Comparison of ENCODE assay signal across 17 cellular contexts in the genomic region with DNA sequence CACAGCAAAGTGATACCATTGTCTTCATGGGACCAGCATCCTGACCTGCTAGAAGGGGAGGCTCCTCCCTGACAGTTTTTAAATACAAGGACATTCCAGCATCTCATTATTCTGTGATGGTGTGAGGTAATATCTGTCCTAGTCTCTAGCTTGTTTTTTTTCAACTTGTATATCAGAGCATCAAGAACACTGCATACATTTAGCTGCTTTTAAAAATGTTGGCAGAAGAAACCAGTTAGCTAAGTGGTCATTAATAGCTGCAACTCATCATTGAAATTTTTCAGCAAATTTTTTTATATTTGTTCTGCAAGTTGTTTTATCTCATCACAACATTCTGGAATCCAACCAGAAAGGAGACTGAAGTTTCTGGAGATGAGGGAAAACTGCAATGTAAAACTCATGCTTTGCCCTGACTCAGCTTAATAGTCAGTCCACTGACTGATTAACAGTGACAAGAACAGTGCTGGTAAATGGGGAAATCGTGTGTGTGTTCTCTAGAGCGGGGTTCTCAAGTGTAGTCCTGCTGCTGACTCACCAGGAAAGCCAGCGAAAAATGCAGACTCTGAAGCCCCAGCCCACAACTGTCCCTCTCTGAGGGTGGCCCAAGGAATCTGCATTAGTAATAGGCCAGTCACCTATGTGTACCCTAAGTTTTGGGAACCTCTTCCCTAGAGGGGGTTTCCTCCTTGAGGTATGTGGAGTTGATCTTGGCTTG. TPM values are rescaled to one million over a fixed set of nuclear protein-coding genes. Genes with fewer than 3 reads are reported as not detected.
DNase-seq lines count a peak whose midpoint lies in the region; ATAC-seq and TF ChIP-seq lines count a peak whose summit lies in the region.
"Had no signal": no experiment of that assay in that cellular context is flagged by ENCODE, and none has a peak within 500 bp of the region (broad histone marks: within the 10 kb centered on the region; RNA-seq: fewer than 3 reads in every experiment).

No MANE protein-coding gene starts in this region.

- peaks cover 34% of the 10 kb centered on the region for H3K4me1 Mint-ChIP-seq in HFFc6 (ENCODE audit: low read depth)

- no peak overlapping the region for H3K27ac ChIP-seq in brain microvascular endothelial cell
- H3K27ac ChIP-seq: BLaER1, body of pancreas, Peyer's patch had no signal

- H3K4me1 ChIP-seq in BE2C = no peaks in the 10 kb centered on the region
- H3K4me1 ChIP-seq: body of pancreas, Peyer's patch, tibial nerve had no signal

- H3K9me3 ChIP-seq in BE2C = no peaks in the 10 kb centered on the region
- H3K9me3 ChIP-seq: BLaER1, body of pancreas, Peyer's patch, tibial nerve had no signal

- POLR2A ChIA-PET in AG04449 (lab: Yijun Ruan, JAX) = no interaction called here

- H3K9me3 Mint-ChIP-seq in HFFc6 = no peaks in the 10 kb centered on the region
- H3K9me3 Mint-ChIP-seq: activated T-helper 2 cell treated with anti-CD3 and anti-CD28 coated beads, Interferon-gamma antibody, Interleukin-2, Interleukin-4, amounts not matched to agents 10 μg/mL and 5 μg/mL and 100 μg/mL, durations not matched to agents 14 hours and 24 hours and 36 hours had no signal

- ATAC-seq in GM19324 (IDR thresholded peaks at IDR 0.05; ENCODE audit: low FRiP score, unreplicated experiment) (no peak), HG02938 (IDR thresholded peaks at IDR 0.05; ENCODE audit: unreplicated experiment) (no peak)
- ATAC-seq: body of pancreas had no signal

- H3K36me3 ChIP-seq in brain microvascular endothelial cell (replicated peaks) = no peaks in the 10 kb centered on the region
- H3K36me3 ChIP-seq in BE2C = no peaks in the 10 kb centered on the region
- H3K36me3 ChIP-seq: BLaER1, Peyer's patch had no signal

- H3K36me3 Mint-ChIP-seq in HFFc6 (ENCODE audit: low read depth) = 0 out of 2 replicates have a peak, but pooled peaks cover 4% of the 10 kb centered on the region

- TF ChIP-seq CTCF in AG04449 (IDR thresholded peaks at IDR 0.05; ENCODE audit: insufficient read depth, low read length, missing control alignments) = no peak
- TF ChIP-seq CTCF in HFFc6 (IDR thresholded peaks at IDR 0.05) = no peak
- TF ChIP-seq CTCF in brain microvascular endothelial cell (IDR thresholded peaks at IDR 0.05; ENCODE audit: low read depth, low read length, missing control alignments) = no peak
- no peak for TF ChIP-seq CTCF in BE2C (IDR thresholded peaks at IDR 0.05; ENCODE audit: low read depth, low read length)

- DNase-seq in AG04449 (ENCODE audit: low read depth, low spot score) (peak; percentile 33), HFFc6 (peak; percentile 88), brain microvascular endothelial cell (peak; percentile 70), kidney tubule cell (ENCODE audit: low spot score) (peak; percentile 71), BE2C (no peak), globus pallidus (ENCODE audit: low spot score) (no peak)
- DNase-seq: activated CD4-positive, alpha-beta T cell treated with anti-CD3 and anti-CD28 coated beads, Interleukin-2, amount 50 U/mL, for 48 hours; body of pancreas; DMS79 treated with DMSO at 0.1 percent for 48 hours; NCI-H526 treated with DMSO at 0.1 percent for 48 hours; Peyer's patch; T-helper 9 cell had no signal

- H3K27ac Mint-ChIP-seq in HFFc6 = peak overlapping the region; percentile 34
- H3K27ac Mint-ChIP-seq: activated T-helper 2 cell treated with anti-CD3 and anti-CD28 coated beads, Interferon-gamma antibody, Interleukin-2, Interleukin-4, amounts not matched to agents 10 μg/mL and 5 μg/mL and 100 μg/mL, durations not matched to agents 14 hours and 24 hours and 36 hours had no signal

- H3K4me3 ChIP-seq in AG04449 (ENCODE audit: low read depth, low read length) (no peak overlapping the region), brain microvascular endothelial cell (ENCODE audit: low read depth, low read length) (no peak overlapping the region), BE2C (ENCODE audit: low read depth, low read length) (no peak overlapping the region)
- H3K4me3 ChIP-seq: BLaER1, body of pancreas, Peyer's patch, tibial nerve had no signal

- in situ Hi-C loops in brain microvascular endothelial cell (cut with HindIII; ENCODE audit: low pct_ligation_motif_present, low sequenced_read_pairs) = no loop called here

- peaks cover 2% of the 10 kb centered on the region for H3K27me3 Mint-ChIP-seq in HFFc6 (ENCODE audit: insufficient read depth)

- H3K27me3 ChIP-seq in brain microvascular endothelial cell (replicated peaks) = peaks cover 3% of the 10 kb centered on the region
- H3K27me3 ChIP-seq in BE2C = no peaks in the 10 kb centered on the region
- H3K27me3 ChIP-seq: body of pancreas, Peyer's patch, tibial nerve had no signal

- 0 out of 2 replicates have a peak overlapping the region, but pooled peaks have one; percentile 5 for H3K4me3 Mint-ChIP-seq in HFFc6

- CTCF ChIA-PET in AG04449 (lab: Yijun Ruan, JAX) = interaction anchor here (1.0 to 5.1 kb wide), 5 partner anchors 15 to 142 kb away, joined by 3 to 28 read pairs (median 11); no protein-coding TSS in a partner anchor

RNA-seq across cellular contexts. Expression of gene MAPRE3, which starts 17.9 kb away (rescaled TPM):
- 10 to 100 TPM; 17.0 to 20.4 (median 17.7) TPM for total RNA-seq in HFFc6 (2021; fragmentation: NEBNext Ultra II Directional; extraction: Animal tissue kit (Norgen Biotek cat#: 25700))
- polyA plus RNA-seq in BE2C (2012; ENCODE audit: insufficient read depth, insufficient read length, low read depth) = 81.8 TPM

RNA-seq across cellular contexts. Expression of gene TMEM214, which starts 44.4 kb away (rescaled TPM):
- 100 to 1,000 TPM; 119 to 162 (median 144) TPM for total RNA-seq in HFFc6 (2021; fragmentation: NEBNext Ultra II Directional; extraction: Animal tissue kit (Norgen Biotek cat#: 25700))
- 78.9 TPM for polyA plus RNA-seq in BE2C (2012; ENCODE audit: insufficient read depth, insufficient read length, low read depth)

Comparison
In these comparisons a context has a peak if more than half of its experiments do, and no peak if none do; other contexts are left out.
1. DNase-seq: peak in AG04449 (single experiment), HFFc6 (single experiment), brain microvascular endothelial cell (single experiment) and kidney tubule cell (single experiment); none in BE2C (single experiment) and globus pallidus (single experiment).